In genomic region chr17:75933836-75934235, GRCh38 we compare ENCODE assay signal across 31 cellular contexts.
"Had no signal": no experiment of that assay in that cellular context is flagged by ENCODE, and none has a peak within 500 bp of the region (broad histone marks: within the 10 kb centered on the region; RNA-seq: fewer than 3 reads in every experiment).

No MANE protein-coding gene starts in this region.

- H3K36me3 Mint-ChIP-seq: activated naive CD4-positive, alpha-beta T cell treated with anti-CD3 and anti-CD28 coated beads, Interleukin-2, amount 10 ng/mL, durations not matched to agents 7 days and 5 days; activated naive CD4-positive, alpha-beta T cell treated with anti-CD3 and anti-CD28 coated beads, Interleukin-2, amount 50 U/mL, for 72 hours had no signal

- H3K4me2 ChIP-seq: hepatocyte had no signal

- H3K79me2 ChIP-seq: hepatocyte had no signal

- H3K9me3 ChIP-seq: body of pancreas, esophagus muscularis mucosa, gastroesophageal sphincter, heart right ventricle had no signal

- H3K9me3 Mint-ChIP-seq: activated CD4-positive, alpha-beta T cell treated with anti-CD3 and anti-CD28 coated beads, Interleukin-2, amount 10 ng/mL, durations not matched to agents 7 days and 5 days; activated naive CD4-positive, alpha-beta T cell treated with anti-CD3 and anti-CD28 coated beads, Interleukin-2, amount 10 ng/mL, durations not matched to agents 7 days and 5 days; activated naive CD4-positive, alpha-beta T cell treated with anti-CD3 and anti-CD28 coated beads, Interleukin-2, amount 50 U/mL, for 72 hours; activated naive CD8-positive, alpha-beta T cell treated with anti-CD3 and anti-CD28 coated beads, Interleukin-2, amount 10 ng/mL, durations not matched to agents 7 days and 5 days; activated T-cell treated with anti-CD3 and anti-CD28 coated beads, Interleukin-2, amount 50 U/mL, for 24 hours; activated T-cell treated with anti-CD3 and anti-CD28 coated beads, Interleukin-2, amount 50 U/mL, for 72 hours; effector memory CD8-positive, alpha-beta T cell had no signal

- H3K4me3 Mint-ChIP-seq: activated CD4-positive, alpha-beta T cell treated with anti-CD3 and anti-CD28 coated beads for 36 hours; activated CD4-positive, alpha-beta T cell treated with anti-CD3 and anti-CD28 coated beads, Interleukin-2, amount 10 ng/mL, durations not matched to agents 7 days and 5 days; activated CD8-positive, alpha-beta memory T cell treated with anti-CD3 and anti-CD28 coated beads, Interleukin-2, amount 10 ng/mL, durations not matched to agents 7 days and 5 days; activated CD8-positive, alpha-beta T cell treated with anti-CD3 and anti-CD28 coated beads, Interleukin-2, amount 10 ng/mL, durations not matched to agents 7 days and 5 days; activated naive CD4-positive, alpha-beta T cell treated with anti-CD3 and anti-CD28 coated beads, Interleukin-2, amount 10 ng/mL, durations not matched to agents 7 days and 5 days; activated naive CD8-positive, alpha-beta T cell treated with anti-CD3 and anti-CD28 coated beads, Interleukin-2, amount 10 ng/mL, durations not matched to agents 7 days and 5 days; activated T-cell treated with anti-CD3 and anti-CD28 coated beads, Interleukin-2, amount 50 U/mL, for 24 hours; activated T-cell treated with anti-CD3 and anti-CD28 coated beads, Interleukin-2, amount 50 U/mL, for 72 hours; effector memory CD8-positive, alpha-beta T cell had no signal

- H3K4me1 ChIP-seq: body of pancreas, esophagus muscularis mucosa, gastroesophageal sphincter, heart right ventricle had no signal

- H3K27ac ChIP-seq: body of pancreas, esophagus muscularis mucosa, gastroesophageal sphincter, heart right ventricle, hepatocyte had no signal

- ATAC-seq: activated CD4-positive, alpha-beta T cell treated with anti-CD3 and anti-CD28 coated beads for 36 hours; activated CD8-positive, alpha-beta memory T cell treated with anti-CD3 and anti-CD28 coated beads, Interleukin-2, amount 10 ng/mL, durations not matched to agents 7 days and 5 days; activated CD8-positive, alpha-beta T cell treated with anti-CD3 and anti-CD28 coated beads, Interleukin-2, amount 10 ng/mL, durations not matched to agents 7 days and 5 days; activated naive CD4-positive, alpha-beta T cell treated with anti-CD3 and anti-CD28 coated beads, Interleukin-2, amount 50 U/mL, for 72 hours; activated T-cell treated with anti-CD3 and anti-CD28 coated beads, Interleukin-2, amount 50 U/mL, for 72 hours; body of pancreas; effector memory CD8-positive, alpha-beta T cell; gastroesophageal sphincter; heart right ventricle had no signal

- H2AFZ ChIP-seq: hepatocyte had no signal

- H3K27me3 ChIP-seq: body of pancreas, esophagus muscularis mucosa, gastroesophageal sphincter, heart right ventricle, hepatocyte had no signal

- H3K27ac Mint-ChIP-seq: activated CD4-positive, alpha-beta T cell treated with anti-CD3 and anti-CD28 coated beads for 36 hours; activated CD4-positive, alpha-beta T cell treated with anti-CD3 and anti-CD28 coated beads, Interleukin-2, amount 10 ng/mL, durations not matched to agents 7 days and 5 days; activated CD8-positive, alpha-beta memory T cell treated with anti-CD3 and anti-CD28 coated beads, Interleukin-2, amount 10 ng/mL, durations not matched to agents 7 days and 5 days; activated CD8-positive, alpha-beta T cell treated with anti-CD3 and anti-CD28 coated beads, Interleukin-2, amount 10 ng/mL, durations not matched to agents 7 days and 5 days; activated naive CD4-positive, alpha-beta T cell treated with anti-CD3 and anti-CD28 coated beads, Interleukin-2, amount 10 ng/mL, durations not matched to agents 7 days and 5 days; activated naive CD4-positive, alpha-beta T cell treated with anti-CD3 and anti-CD28 coated beads, Interleukin-2, amount 50 U/mL, for 72 hours; activated naive CD8-positive, alpha-beta T cell treated with anti-CD3 and anti-CD28 coated beads, Interleukin-2, amount 10 ng/mL, durations not matched to agents 7 days and 5 days; activated T-cell treated with anti-CD3 and anti-CD28 coated beads, Interleukin-2, amount 50 U/mL, for 24 hours; activated T-cell treated with anti-CD3 and anti-CD28 coated beads, Interleukin-2, amount 50 U/mL, for 72 hours had no signal

- H3K4me3 ChIP-seq: body of pancreas, esophagus muscularis mucosa, gastroesophageal sphincter, heart right ventricle, hepatocyte had no signal

- H3K4me1 Mint-ChIP-seq: activated CD4-positive, alpha-beta T cell treated with anti-CD3 and anti-CD28 coated beads for 36 hours; activated CD4-positive, alpha-beta T cell treated with anti-CD3 and anti-CD28 coated beads, Interleukin-2, amount 10 ng/mL, durations not matched to agents 7 days and 5 days; activated CD8-positive, alpha-beta memory T cell treated with anti-CD3 and anti-CD28 coated beads, Interleukin-2, amount 10 ng/mL, durations not matched to agents 7 days and 5 days; activated naive CD4-positive, alpha-beta T cell treated with anti-CD3 and anti-CD28 coated beads, Interleukin-2, amount 10 ng/mL, durations not matched to agents 7 days and 5 days; activated naive CD8-positive, alpha-beta T cell treated with anti-CD3 and anti-CD28 coated beads, Interleukin-2, amount 10 ng/mL, durations not matched to agents 7 days and 5 days had no signal

- DNase-seq: activated CD4-positive, alpha-beta T cell treated with anti-CD3 and anti-CD28 coated beads for 36 hours; activated CD4-positive, alpha-beta T cell treated with anti-CD3 and anti-CD28 coated beads, Interleukin-2, amount 10 ng/mL, durations not matched to agents 7 days and 5 days; activated CD4-positive, alpha-beta T cell treated with anti-CD3 and anti-CD28 coated beads, Interleukin-2, amount 50 U/mL, for 48 hours; activated CD4-positive, CD25-positive, alpha-beta regulatory T cell; activated CD4-positive, CD25-positive, alpha-beta regulatory T cell treated with anti-CD3 and anti-CD28 coated beads, Interleukin-2, amount 50 U/mL, for 72 hours; activated CD8-positive, alpha-beta memory T cell treated with anti-CD3 and anti-CD28 coated beads, Interleukin-2, amount 10 ng/mL, durations not matched to agents 7 days and 5 days; activated CD8-positive, alpha-beta memory T cell treated with anti-CD3 and anti-CD28 coated beads, Interleukin-2, amount 50 U/mL, for 4 hours; activated CD8-positive, alpha-beta T cell treated with anti-CD3 and anti-CD28 coated beads, Interleukin-2, amount 10 ng/mL, durations not matched to agents 7 days and 5 days; activated gamma-delta T cell; activated naive CD4-positive, alpha-beta T cell; activated naive CD4-positive, alpha-beta T cell treated with anti-CD3 and anti-CD28 coated beads, Interleukin-2, amount 10 ng/mL, durations not matched to agents 7 days and 5 days; activated naive CD8-positive, alpha-beta T cell treated with anti-CD3 and anti-CD28 coated beads, Interleukin-2, amount 10 ng/mL, durations not matched to agents 7 days and 5 days; activated T-cell treated with anti-CD3 and anti-CD28 coated beads, Interleukin-2, amount 50 U/mL, for 24 hours; activated T-cell treated with anti-CD3 and anti-CD28 coated beads, Interleukin-2, amount 50 U/mL, for 72 hours; amniotic stem cell; anterior cingulate cortex; body of pancreas; caudate nucleus; cortex of kidney; dermis blood vessel endothelial cell; effector CD4-positive, alpha-beta T cell; effector memory CD8-positive, alpha-beta T cell; erythroblast; foreskin melanocyte; heart right ventricle; T-helper 2 cell had no signal

- FAIRE-seq: colon had no signal

- H3K27me3 Mint-ChIP-seq: activated CD4-positive, alpha-beta T cell treated with anti-CD3 and anti-CD28 coated beads for 36 hours; activated CD4-positive, alpha-beta T cell treated with anti-CD3 and anti-CD28 coated beads, Interleukin-2, amount 10 ng/mL, durations not matched to agents 7 days and 5 days; activated CD8-positive, alpha-beta memory T cell treated with anti-CD3 and anti-CD28 coated beads, Interleukin-2, amount 10 ng/mL, durations not matched to agents 7 days and 5 days; activated naive CD4-positive, alpha-beta T cell treated with anti-CD3 and anti-CD28 coated beads, Interleukin-2, amount 10 ng/mL, durations not matched to agents 7 days and 5 days; activated naive CD8-positive, alpha-beta T cell treated with anti-CD3 and anti-CD28 coated beads, Interleukin-2, amount 10 ng/mL, durations not matched to agents 7 days and 5 days; activated T-cell treated with anti-CD3 and anti-CD28 coated beads, Interleukin-2, amount 50 U/mL, for 24 hours; effector memory CD8-positive, alpha-beta T cell had no signal
